17 cellular contexts compared by ENCODE assay signal in the genomic region with DNA sequence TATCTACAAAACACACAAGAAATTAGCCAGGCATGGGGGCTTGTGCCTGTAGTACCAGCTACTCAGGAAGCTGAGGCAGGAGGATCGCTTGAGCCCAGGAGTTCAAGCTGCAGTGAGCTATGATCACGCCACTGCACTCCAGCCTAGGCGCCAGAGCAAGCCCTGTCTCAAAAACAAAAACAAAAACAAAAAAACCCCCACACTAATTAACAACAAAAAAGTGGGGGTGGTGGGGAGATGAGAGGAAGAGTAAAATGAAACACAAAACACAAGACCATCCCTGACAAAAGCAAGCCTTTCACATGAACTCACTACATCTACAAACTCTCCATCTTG. TPM values are rescaled to one million over a fixed set of nuclear protein-coding genes. Genes with fewer than 3 reads are reported as not detected.
DNase-seq lines count a peak whose midpoint lies in the region; ATAC-seq and TF ChIP-seq lines count a peak whose summit lies in the region.
"Had no signal": no experiment of that assay in that cellular context is flagged by ENCODE, and none has a peak within 500 bp of the region (broad histone marks: within the 10 kb centered on the region; RNA-seq: fewer than 3 reads in every experiment).

No MANE protein-coding gene starts in this region.

- H3K4me1 ChIP-seq in breast epithelium (peaks cover 0 to 8% of the 10 kb centered on the region in 2 donors), mammary epithelial cell (ENCODE audit: insufficient read depth, low read length) (peaks cover 41% of the 10 kb centered on the region), duodenal mucosa (ENCODE audit: control insufficient read depth in 1 of 2, insufficient read depth in 2 of 2, low read length in 2 of 2) (peaks cover 21 to 34% of the 10 kb centered on the region in 2 donors), muscle layer of duodenum (ENCODE audit: control insufficient read depth in 1 of 2, insufficient read depth in 2 of 2, low read length in 2 of 2) (peaks cover 7 to 27% of the 10 kb centered on the region in 2 donors)

- H3K27ac Mint-ChIP-seq in type B pancreatic cell, result peak overlapping the region; percentile 81
- H3K27ac Mint-ChIP-seq: activated naive CD8-positive, alpha-beta T cell treated with anti-CD3 and anti-CD28 coated beads for 36 hours; activated T-cell treated with anti-CD3 and anti-CD28 coated beads, Interleukin-2, amount 50 U/mL, for 24 hours had no signal

- ATAC-seq in GM19467 (IDR thresholded peaks at IDR 0.05; ENCODE audit: unreplicated experiment), result no peak

- BruUV-seq in mammary epithelial cell (replicated peaks; lab: Mats Ljungman, UMichigan), result no TSS peak

- no peaks in the 10 kb centered on the region for H3K79me2 ChIP-seq in mammary epithelial cell (ENCODE audit: insufficient read depth, low read length)

- no peak overlapping the region for H3K4me3 Mint-ChIP-seq in type B pancreatic cell
- H3K4me3 Mint-ChIP-seq: activated naive CD8-positive, alpha-beta T cell treated with anti-CD3 and anti-CD28 coated beads for 36 hours; activated T-cell treated with anti-CD3 and anti-CD28 coated beads, Interleukin-2, amount 50 U/mL, for 24 hours had no signal

- TF ChIP-seq CTCF in breast epithelium (IDR thresholded peaks at IDR 0.05), result no peak
- TF ChIP-seq CTCF in mammary epithelial cell (conservative IDR thresholded peaks at IDR 0.05 in 1 of 2, IDR thresholded peaks at IDR 0.05 in 1 of 2; ENCODE audit: extremely low read depth in 1 of 2, insufficient read depth in 1 of 2, low read depth in 1 of 2, low read length in 2 of 2), result no peak
- no peak for TF ChIP-seq CTCF in type B pancreatic cell (conservative IDR thresholded peaks at IDR 0.05)

- peaks cover 17% of the 10 kb centered on the region for H3K4me1 Mint-ChIP-seq in type B pancreatic cell (ENCODE audit: unreplicated experiment)
- H3K4me1 Mint-ChIP-seq: activated naive CD8-positive, alpha-beta T cell treated with anti-CD3 and anti-CD28 coated beads for 36 hours had no signal

- no peak for TF ChIP-seq POLR2A in breast epithelium (IDR thresholded peaks at IDR 0.05)

- no peak overlapping the region for H2AFZ ChIP-seq in mammary epithelial cell (ENCODE audit: low read depth, low read length)

- in situ Hi-C loops in mammary epithelial cell (cut with MboI; ENCODE audit: low sequenced_read_pairs in 2 of 2), result loop anchor here in 1 of 2 donors (10.0 kb wide), 1 partner anchor 57 kb away; a partner anchor contains a TSS

- no peak overlapping the region for H3K4me3 ChIP-seq in breast epithelium
- no peak overlapping the region for H3K4me3 ChIP-seq in mammary epithelial cell (replicated peaks in 1 of 3; ENCODE audit: insufficient read depth in 1 of 3, low read depth in 2 of 3, low read length in 3 of 3)
- H3K4me3 ChIP-seq in duodenal mucosa (ENCODE audit: low read depth in 1 of 2, low read length in 2 of 2), result no peak overlapping the region
- H3K4me3 ChIP-seq in muscle layer of duodenum (ENCODE audit: low read depth in 1 of 2, low read length in 2 of 2), result no peak overlapping the region
- H3K4me3 ChIP-seq: cardiac muscle cell had no signal

- dilution Hi-C loops in mammary epithelial cell (cut with HindIII; ENCODE audit: low sequenced_read_pairs), result no loop called here

- H3K9ac ChIP-seq in mammary epithelial cell (ENCODE audit: insufficient read depth, low read length) (no peak overlapping the region), duodenal mucosa (ENCODE audit: low read depth in 1 of 2, low read length in 2 of 2) (no peak overlapping the region)

- no peaks in the 10 kb centered on the region for H3K27me3 Mint-ChIP-seq in type B pancreatic cell
- H3K27me3 Mint-ChIP-seq: activated T-cell treated with anti-CD3 and anti-CD28 coated beads, Interleukin-2, amount 50 U/mL, for 24 hours had no signal

- DNase-seq in breast epithelium (ENCODE audit: low spot score in 2 of 2) (no peak), mammary epithelial cell (no peak), type B pancreatic cell (ENCODE audit: extremely low spot score, unreplicated experiment) (no peak), glomerular visceral epithelial cell (ENCODE audit: extremely low spot score) (no peak), KG1 (lab: John Stamatoyannopoulos, UW) (no peak)
- DNase-seq: activated CD4-positive, alpha-beta T cell treated with anti-CD3 and anti-CD28 coated beads, Interleukin-2, amount 50 U/mL, for 4 hours; activated naive CD8-positive, alpha-beta T cell treated with anti-CD3 and anti-CD28 coated beads for 36 hours; activated T-cell treated with anti-CD3 and anti-CD28 coated beads, Interleukin-2, amount 50 U/mL, for 24 hours; midbrain; occipital lobe; SW 1271 had no signal

- H3K36me3 Mint-ChIP-seq in type B pancreatic cell, result no peaks in the 10 kb centered on the region
- H3K36me3 Mint-ChIP-seq: activated naive CD8-positive, alpha-beta T cell treated with anti-CD3 and anti-CD28 coated beads for 36 hours had no signal

- H3K4me2 ChIP-seq in mammary epithelial cell (ENCODE audit: insufficient read depth, low read depth, low read length), result no peak overlapping the region

- H3K27me3 ChIP-seq in breast epithelium (no peaks in the 10 kb centered on the region), mammary epithelial cell (ENCODE audit: insufficient read depth, low read length) (no peaks in the 10 kb centered on the region), duodenal mucosa (ENCODE audit: control insufficient read depth in 1 of 2, insufficient read depth in 2 of 2, low read length in 2 of 2) (no peaks in the 10 kb centered on the region), muscle layer of duodenum (ENCODE audit: low read depth, low read length) (no peaks in the 10 kb centered on the region)
- H3K27me3 ChIP-seq: cardiac muscle cell had no signal

- no peaks in the 10 kb centered on the region for H3K9me3 Mint-ChIP-seq in type B pancreatic cell
- H3K9me3 Mint-ChIP-seq: activated naive CD8-positive, alpha-beta T cell treated with anti-CD3 and anti-CD28 coated beads for 36 hours; activated T-cell treated with anti-CD3 and anti-CD28 coated beads, Interleukin-2, amount 50 U/mL, for 24 hours had no signal

- CTCF ChIA-PET in mammary epithelial cell (lab: Charles Lee; ENCODE audit: low non-redundant PET), result no interaction called here

- no peaks in the 10 kb centered on the region for H4K20me1 ChIP-seq in mammary epithelial cell (ENCODE audit: insufficient read depth, low read length)

- WGBS in mammary epithelial cell (ENCODE audit: low coverage, missing lambda C conversion rate), result 100% methylated on average over 3 of the region's 3 CpGs

- intact Hi-C loops in breast epithelium (cut with DNase I; ENCODE audit: low total_unique reads) (no loop called here), mammary epithelial cell (cut with micrococcal nuclease) (loop anchor here (5.0 kb wide), 1 partner anchor 94 kb away; no protein-coding TSS in a partner anchor)

- H3K36me3 ChIP-seq in breast epithelium (no peaks in the 10 kb centered on the region), mammary epithelial cell (ENCODE audit: insufficient read depth, low read length) (no peaks in the 10 kb centered on the region), duodenal mucosa (ENCODE audit: control insufficient read depth in 1 of 2, insufficient read depth in 2 of 2, low read length in 2 of 2) (no peaks in the 10 kb centered on the region), muscle layer of duodenum (ENCODE audit: control insufficient read depth in 1 of 2, insufficient read depth in 2 of 2, low read length in 2 of 2) (no peaks in the 10 kb centered on the region)
- H3K36me3 ChIP-seq: cardiac muscle cell had no signal

- H3K9me3 ChIP-seq in breast epithelium (no peaks in the 10 kb centered on the region), mammary epithelial cell (replicated peaks; ENCODE audit: insufficient read depth, low read length) (no peaks in the 10 kb centered on the region), duodenal mucosa (ENCODE audit: control insufficient read depth in 1 of 2, low read length in 2 of 2) (no peaks in the 10 kb centered on the region), muscle layer of duodenum (ENCODE audit: control insufficient read depth in 1 of 2, low read length in 2 of 2) (no peaks in the 10 kb centered on the region)

- H3K27ac ChIP-seq in breast epithelium (peak overlapping the region; percentile 87 to 89), mammary epithelial cell (ENCODE audit: insufficient read depth, low read depth, low read length) (no peak overlapping the region), duodenal mucosa (ENCODE audit: low read depth, low read length) (peak overlapping the region; percentile 60), muscle layer of duodenum (ENCODE audit: low read length) (peak overlapping the region; percentile 71)
- H3K27ac ChIP-seq: 22Rv1, cardiac muscle cell, RWPE1 had no signal

RNA-seq across cellular contexts. Expression of a gene that starts 53.9 kb away (rescaled TPM):
- total RNA-seq in breast epithelium (100 to 1,000 TPM; 242 to 276 (median 252) TPM), mammary epithelial cell (100 to 1,000 TPM; 120 to 162 TPM), type B pancreatic cell (ENCODE audit: low replicate concordance) (138 and 143 TPM in 2 replicates)
- 60.7 TPM for polyA plus RNA-seq in mammary epithelial cell
- 159 TPM for polyA minus RNA-seq in mammary epithelial cell
